ENCODE assay signal across 21 cellular contexts in the genomic region with DNA sequence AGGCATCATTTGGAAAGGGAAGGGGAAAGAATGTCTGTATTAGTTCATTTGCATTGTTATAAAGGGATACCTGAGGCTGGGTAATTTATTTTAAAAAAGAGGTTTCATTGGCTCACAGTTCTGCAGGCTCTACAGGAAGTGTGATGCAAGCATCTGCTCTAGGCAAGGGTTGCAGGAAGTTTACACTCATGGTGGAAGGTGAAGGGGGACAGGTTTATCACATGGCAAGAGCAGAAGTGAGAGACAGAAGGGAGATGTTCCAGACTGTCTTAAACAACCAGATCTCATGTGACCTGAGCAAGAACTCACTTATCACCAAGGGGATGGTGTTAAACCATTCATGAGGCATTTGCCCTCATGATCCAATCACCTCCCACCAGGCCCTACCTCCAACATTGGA.
DNase-seq lines count a peak whose midpoint lies in the region; ATAC-seq, FAIRE-seq and TF ChIP-seq lines count a peak whose summit lies in the region.
"Had no signal": no experiment of that assay in that cellular context is flagged by ENCODE, and none has a peak within 500 bp of the region (broad histone marks: within the 10 kb centered on the region; RNA-seq: fewer than 3 reads in every experiment).

No MANE protein-coding gene starts in this region.

- no peaks in the 10 kb centered on the region for H3K9me3 ChIP-seq in K562 (replicated peaks; ENCODE audit: control insufficient read depth, insufficient read depth, low read depth, low read length)
- H3K9me3 ChIP-seq: sigmoid colon, suprapubic skin had no signal

- peaks cover 24% of the 10 kb centered on the region for H3K9me3 Mint-ChIP-seq in activated naive CD4-positive, alpha-beta T cell treated with anti-CD3 and anti-CD28 coated beads for 36 hours
- H3K9me3 Mint-ChIP-seq in stimulated activated naive B cell treated with anti-CD40 and anti-IgM and Interleukin-4, amounts not matched to agents 10 μg/mL and 1 μg/mL and 100 μg/mL, for 72 hours: peaks cover 8 to 13% of the 10 kb centered on the region in 2 donors

- no peak overlapping the region; the same call in 1 of the 2 replicates for H3K27ac ChIP-seq in HL-60 (replicated peaks)
- H3K27ac ChIP-seq in K562 (ENCODE audit: extremely low read depth, low read depth, low read length): no peak overlapping the region
- H3K27ac ChIP-seq: sigmoid colon, suprapubic skin had no signal

- no peak for TF ChIP-seq POLR2A in K562 (conservative IDR thresholded peaks at IDR 0.05)

- ATAC-seq in K562: no peak
- ATAC-seq in stimulated activated naive B cell treated with anti-CD40 and anti-IgM and Interleukin-4, amounts not matched to agents 10 μg/mL and 1 μg/mL and 100 μg/mL, for 72 hours (replicated peaks): peak; percentile 22 to 31
- ATAC-seq: activated T-cell treated with anti-CD3 and anti-CD28 coated beads, Interleukin-2, amount 50 U/mL, for 4 hours had no signal

- H3K4me2 ChIP-seq in K562 (ENCODE audit: insufficient read depth, low read length): no peak overlapping the region

- CTCF ChIA-PET in activated naive CD4-positive, alpha-beta T cell treated with anti-CD3 and anti-CD28 coated beads for 36 hours (lab: Charles Lee): interaction anchor here (1.1 to 1.4 kb wide), 2 partner anchors 8 to 247 kb away, joined by 3 read pairs; no protein-coding TSS in a partner anchor
- CTCF ChIA-PET in K562 (lab: Yijun Ruan, JAX; ENCODE audit: low intra/inter-chr PET ratio): no interaction called here

- H3K4me3 ChIP-seq in HL-60 (replicated peaks; ENCODE audit: insufficient read depth, low read length): no peak overlapping the region
- H3K4me3 ChIP-seq in K562: no peak overlapping the region
- H3K4me3 ChIP-seq: sigmoid colon, suprapubic skin had no signal

- FAIRE-seq in K562 (lab: Jason Lieb, UNC): no peak

- H4K20me1 ChIP-seq in K562 (replicated peaks; ENCODE audit: control insufficient read depth, insufficient read depth, low read length): no peaks in the 10 kb centered on the region

- in situ Hi-C loops in K562 (cut with MboI): no loop called here

- peaks cover 46% of the 10 kb centered on the region for H3K4me1 Mint-ChIP-seq in activated naive CD4-positive, alpha-beta T cell treated with anti-CD3 and anti-CD28 coated beads for 36 hours (ENCODE audit: low read depth)
- peaks cover 16 to 22% of the 10 kb centered on the region in 2 donors for H3K4me1 Mint-ChIP-seq in stimulated activated naive B cell treated with anti-CD40 and anti-IgM and Interleukin-4, amounts not matched to agents 10 μg/mL and 1 μg/mL and 100 μg/mL, for 72 hours
- H3K4me1 Mint-ChIP-seq: H9 had no signal

- no peak overlapping the region for H3K4me3 Mint-ChIP-seq in activated naive CD4-positive, alpha-beta T cell treated with anti-CD3 and anti-CD28 coated beads for 36 hours
- H3K4me3 Mint-ChIP-seq in stimulated activated naive B cell treated with anti-CD40 and anti-IgM and Interleukin-4, amounts not matched to agents 10 μg/mL and 1 μg/mL and 100 μg/mL, for 72 hours: no peak overlapping the region
- H3K4me3 Mint-ChIP-seq: activated T-cell treated with anti-CD3 and anti-CD28 coated beads, Interleukin-2, amount 50 U/mL, for 4 hours; H9 had no signal

- no peak overlapping the region for H3K27ac Mint-ChIP-seq in activated naive CD4-positive, alpha-beta T cell treated with anti-CD3 and anti-CD28 coated beads for 36 hours
- H3K27ac Mint-ChIP-seq in stimulated activated naive B cell treated with anti-CD40 and anti-IgM and Interleukin-4, amounts not matched to agents 10 μg/mL and 1 μg/mL and 100 μg/mL, for 72 hours: peak overlapping the region; percentile 22
- H3K27ac Mint-ChIP-seq: H9 had no signal

- no peak overlapping the region for H2AFZ ChIP-seq in K562 (ENCODE audit: low read depth, low read length)

- H3K4me1 ChIP-seq in K562 (replicated peaks in 1 of 2; ENCODE audit: control insufficient read depth in 2 of 2, insufficient read depth in 2 of 2, low read length in 2 of 2): no peaks in the 10 kb centered on the region; a peak in 1 of 5 replicates

- no peaks in the 10 kb centered on the region; the same call in 2 of the 3 replicates for H3K36me3 ChIP-seq in K562 (ENCODE audit: control insufficient read depth, insufficient read depth, low read length)
- H3K36me3 ChIP-seq: sigmoid colon, suprapubic skin had no signal

- H3K27me3 Mint-ChIP-seq in activated naive CD4-positive, alpha-beta T cell treated with anti-CD3 and anti-CD28 coated beads for 36 hours (ENCODE audit: low read depth): no peaks in the 10 kb centered on the region
- H3K27me3 Mint-ChIP-seq in stimulated activated naive B cell treated with anti-CD40 and anti-IgM and Interleukin-4, amounts not matched to agents 10 μg/mL and 1 μg/mL and 100 μg/mL, for 72 hours: no peaks in the 10 kb centered on the region

- TF ChIP-seq RAD21 in K562 (CRISPR knock-in tag; conservative IDR thresholded peaks at IDR 0.05 in 1 of 2, IDR thresholded peaks at IDR 0.05 in 1 of 2): no peak

- H3K27me3 ChIP-seq in HL-60 (ENCODE audit: insufficient read depth, poor library complexity, severe bottlenecking) (no peaks in the 10 kb centered on the region), K562 (ENCODE audit: control insufficient read depth in 2 of 2, insufficient read depth in 2 of 2, low read length in 2 of 2) (no peaks in the 10 kb centered on the region)
- H3K27me3 ChIP-seq: sigmoid colon, suprapubic skin had no signal

- TF ChIP-seq CTCF in HL-60 (IDR thresholded peaks at IDR 0.05; ENCODE audit: insufficient read depth, low read length) (no peak), K562 (IDR thresholded peaks at IDR 0.05 in 2 of 3, conservative IDR thresholded peaks at IDR 0.05 in 1 of 3; ENCODE audit: insufficient read depth in 2 of 3, low read depth in 1 of 3, low read length in 3 of 3) (no peak)

- peak; percentile 19 for DNase-seq in activated naive CD4-positive, alpha-beta T cell treated with anti-CD3 and anti-CD28 coated beads for 36 hours
- DNase-seq in activated naive CD4-positive, alpha-beta T cell treated with anti-CD3 and anti-CD28 coated beads, Interleukin-2, amount 50 U/mL, for 16 hours: no peak
- DNase-seq in HL-60 (ENCODE audit: low read depth in 1 of 2, low spot score in 1 of 2): peak; percentile 55 to 59
- DNase-seq in K562 (ENCODE audit: extremely low read depth in 1 of 4, low spot score in 3 of 4): no peak
- no peak for DNase-seq in stimulated activated naive B cell treated with anti-CD40 and anti-IgM and Interleukin-4, amounts not matched to agents 10 μg/mL and 1 μg/mL and 100 μg/mL, for 72 hours
- DNase-seq in retina: no peak
- DNase-seq in NCI-H526 treated with DMSO at 0.1 percent for 48 hours (lab: John Stamatoyannopoulos, UW): no peak
- no peak for DNase-seq in medulla oblongata (ENCODE audit: extremely low spot score)
- DNase-seq: activated CD4-positive, alpha-beta T cell treated with anti-CD3 and anti-CD28 coated beads for 1 hour; activated T-cell treated with anti-CD3 and anti-CD28 coated beads, Interleukin-2, amount 50 U/mL, for 4 hours; effector CD8-positive, alpha-beta T cell; glutamatergic neuron; H9; KBM-7; NCI-H1092 treated with DMSO at 0.1 percent for 48 hours; NCI-H2107; NCI-H526; sigmoid colon; stimulated activated CD4-positive, alpha-beta T cell treated with anti-CD3 and anti-CD28 coated beads, Interleukin-1b, Interleukin-23, amount 100 ng/mL, for 48 hours; T-helper 9 cell had no signal

- no TSS peak for BruUV-seq in K562 (replicated peaks; lab: Mats Ljungman, UMichigan)

- no peaks in the 10 kb centered on the region for H3K9me1 ChIP-seq in K562 (ENCODE audit: control insufficient read depth, insufficient read depth, low read length)

- intact Hi-C loops in activated naive CD4-positive, alpha-beta T cell treated with anti-CD3 and anti-CD28 coated beads for 36 hours (cut with micrococcal nuclease): loop anchor here (2.0 to 5.0 kb wide), 5 partner anchors 91 to 1307 kb away; a partner anchor contains a TSS
- intact Hi-C loops in K562 (cut with micrococcal nuclease): no loop called here

- TF ChIP-seq EP300 in K562 (IDR thresholded peaks at IDR 0.05; ENCODE audit: low read length): no peak

- H3K79me2 ChIP-seq in K562 (ENCODE audit: control insufficient read depth, insufficient read depth, low read length): no peaks in the 10 kb centered on the region

- POLR2A ChIA-PET in K562 (lab: Yijun Ruan, JAX): interaction anchor here (0.8 to 1.1 kb wide), 2 partner anchors 10 to 277 kb away, joined by 4 to 5 read pairs; no protein-coding TSS in a partner anchor

- H3K9ac ChIP-seq in K562 (ENCODE audit: insufficient read depth in 1 of 2, low read depth in 2 of 2, low read length in 2 of 2): no peak overlapping the region

- H3K36me3 Mint-ChIP-seq in activated naive CD4-positive, alpha-beta T cell treated with anti-CD3 and anti-CD28 coated beads for 36 hours (ENCODE audit: low read depth): peaks cover 13% of the 10 kb centered on the region
- peaks cover 5 to 8% of the 10 kb centered on the region in 2 donors for H3K36me3 Mint-ChIP-seq in stimulated activated naive B cell treated with anti-CD40 and anti-IgM and Interleukin-4, amounts not matched to agents 10 μg/mL and 1 μg/mL and 100 μg/mL, for 72 hours

TF ChIP-seq in K562, 482 proteins besides CTCF, POLR2A, EP300 and RAD21:
- 0 out of 2 replicates have a peak, but pooled peaks have one; percentile 41 for TF ChIP-seq ZNF766 (CRISPR knock-in tag; conservative IDR thresholded peaks at IDR 0.05)
- TF ChIP-seq IRF2 (CRISPR knock-in tag; IDR thresholded peaks at IDR 0.05): no peak

Comparison
In these comparisons a context has a peak if more than half of its experiments do, and no peak if none do; other contexts are left out.
1. DNase-seq: peak in activated naive CD4-positive, alpha-beta T cell treated with anti-CD3 and anti-CD28 coated beads for 36 hours (single experiment) and HL-60 (2 of 2); none in activated naive CD4-positive, alpha-beta T cell treated with anti-CD3 and anti-CD28 coated beads, Interleukin-2, amount 50 U/mL, for 16 hours (single experiment), K562 (0 of 4), stimulated activated naive B cell treated with anti-CD40 and anti-IgM and Interleukin-4, amounts not matched to agents 10 μg/mL and 1 μg/mL and 100 μg/mL, for 72 hours (single experiment), retina (single experiment), NCI-H526 treated with DMSO at 0.1 percent for 48 hours (single experiment) and medulla oblongata (single experiment).